ENCODE assay signal across 24 cellular contexts in genomic region chr18:32618501-32618985, GRCh38.
"Had no signal": no experiment of that assay in that cellular context is flagged by ENCODE, and none has a peak within 500 bp of the region (broad histone marks: within the 10 kb centered on the region; RNA-seq: fewer than 3 reads in every experiment).

No MANE protein-coding gene starts in this region.

- H3K36me3 ChIP-seq: neural progenitor cell, right atrium auricular region, sigmoid colon, stomach, thyroid gland, vagina had no signal

- H3K4me1 Mint-ChIP-seq: memory B cell; mesothelial cell of epicardium; naive B cell; neural progenitor cell; stimulated activated effector memory CD8-positive, alpha-beta T cell treated with anti-CD3 and anti-CD28 coated beads, Interleukin-12 subunit alpha, Interleukin-12 subunit beta, amount 100 ng/mL, for 72 hours had no signal

- H3K36me3 Mint-ChIP-seq: memory B cell; mesothelial cell of epicardium; natural killer cell treated with Interleukin-12 subunit alpha and Interleukin-12 subunit beta and Interleukin-15 and Interleukin-18, amount 100 ng/mL, for 72 hours; neural progenitor cell; stimulated activated effector memory CD8-positive, alpha-beta T cell treated with anti-CD3 and anti-CD28 coated beads, Interleukin-12 subunit alpha, Interleukin-12 subunit beta, amount 100 ng/mL, for 72 hours had no signal

- H3K27ac Mint-ChIP-seq: memory B cell; mesothelial cell of epicardium; naive B cell; natural killer cell treated with Interleukin-12 subunit alpha and Interleukin-12 subunit beta and Interleukin-15 and Interleukin-18, amount 100 ng/mL, for 72 hours; neural progenitor cell; progenitor cell of endocrine pancreas; stimulated activated effector memory CD8-positive, alpha-beta T cell treated with anti-CD3 and anti-CD28 coated beads, Interleukin-12 subunit alpha, Interleukin-12 subunit beta, amount 100 ng/mL, for 72 hours had no signal

- H3K27me3 Mint-ChIP-seq: natural killer cell treated with Interleukin-12 subunit alpha and Interleukin-12 subunit beta and Interleukin-15 and Interleukin-18, amount 100 ng/mL, for 72 hours; progenitor cell of endocrine pancreas had no signal

- DNase-seq: dermis blood vessel endothelial cell; effector memory CD4-positive, alpha-beta T cell; head of caudate nucleus; left colon; mucosa of descending colon; naive B cell; sigmoid colon; stimulated activated CD4-positive, alpha-beta T cell treated with anti-CD3 and anti-CD28 coated beads, Interleukin-2, amount 100 ng/mL, for 24 hours; stimulated activated CD4-positive, alpha-beta T cell treated with anti-CD3 and anti-CD28 coated beads, Interleukin-4, amount 100 ng/mL, for 24 hours; stimulated activated naive CD4-positive, alpha-beta T cell treated with Interleukin-2 at 50 U/mL for 16 hours; stomach; trophoblast cell had no signal

- H3K9me3 ChIP-seq: mucosa of descending colon, right atrium auricular region, sigmoid colon, stomach, thyroid gland, vagina had no signal

- ATAC-seq: left colon; mucosa of descending colon; natural killer cell treated with Interleukin-12 subunit alpha and Interleukin-12 subunit beta and Interleukin-15 and Interleukin-18, amount 100 ng/mL, for 72 hours; stimulated activated effector memory CD8-positive, alpha-beta T cell treated with anti-CD3 and anti-CD28 coated beads, Interleukin-12 subunit alpha, Interleukin-12 subunit beta, amount 100 ng/mL, for 72 hours had no signal

- H3K27me3 ChIP-seq: neural progenitor cell, right atrium auricular region, sigmoid colon, stomach, thyroid gland, vagina had no signal

- H3K9ac ChIP-seq: neural progenitor cell, parathyroid adenoma had no signal

- H3K9me3 Mint-ChIP-seq: memory B cell; natural killer cell treated with Interleukin-12 subunit alpha and Interleukin-12 subunit beta and Interleukin-15 and Interleukin-18, amount 100 ng/mL, for 72 hours; neural progenitor cell had no signal

- H3K27ac ChIP-seq: coronary artery, neural progenitor cell, parathyroid adenoma, right atrium auricular region, sigmoid colon, stomach, thyroid gland, vagina had no signal

- H3K4me1 ChIP-seq: neural progenitor cell, right atrium auricular region, sigmoid colon, stomach, vagina had no signal

- H3K4me3 ChIP-seq: coronary artery, lung, mucosa of descending colon, neural progenitor cell, right atrium auricular region, sigmoid colon, stomach, thyroid gland, vagina had no signal

- H3K4me3 Mint-ChIP-seq: memory B cell; mesothelial cell of epicardium; naive B cell; natural killer cell treated with Interleukin-12 subunit alpha and Interleukin-12 subunit beta and Interleukin-15 and Interleukin-18, amount 100 ng/mL, for 72 hours; neural progenitor cell; stimulated activated effector memory CD8-positive, alpha-beta T cell treated with anti-CD3 and anti-CD28 coated beads, Interleukin-12 subunit alpha, Interleukin-12 subunit beta, amount 100 ng/mL, for 72 hours had no signal
